9 cellular contexts compared by ENCODE assay signal in the genomic region with DNA sequence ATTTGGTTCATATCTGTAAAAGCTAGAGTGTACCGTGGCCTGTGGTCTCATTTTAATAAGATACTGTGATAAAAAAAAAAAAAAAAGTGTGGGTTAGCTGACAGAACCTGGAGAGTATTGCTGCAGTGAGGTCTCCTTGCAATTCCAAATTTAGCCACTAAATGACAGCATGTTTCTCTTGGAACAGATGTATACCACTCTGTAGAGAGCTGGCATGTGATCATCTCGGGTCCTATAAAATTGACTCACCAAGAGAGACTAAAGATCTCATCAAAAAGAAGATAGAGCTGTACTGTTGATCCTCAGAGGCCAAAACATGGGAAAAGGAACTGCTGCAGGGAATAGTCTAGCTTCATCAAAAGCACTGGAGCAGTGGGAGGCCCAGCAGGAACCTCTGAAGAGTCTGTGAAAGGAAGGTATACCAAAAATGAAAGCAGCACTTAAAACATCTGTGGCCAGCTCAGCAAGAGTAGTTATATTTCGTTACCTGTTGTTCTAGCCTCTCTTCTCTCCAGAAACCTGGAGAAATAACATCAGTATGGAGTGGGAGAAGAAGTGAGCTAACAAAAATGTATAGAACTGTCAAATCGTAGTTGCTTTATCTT.
A peak's percentile ranks its signal among the peaks of the same experiment; 100 is the strongest.
DNase-seq lines count a peak whose midpoint lies in the region; ATAC-seq and TF ChIP-seq lines count a peak whose summit lies in the region.
"Had no signal": no experiment of that assay in that cellular context is flagged by ENCODE, and none has a peak within 500 bp of the region (broad histone marks: within the 10 kb centered on the region; RNA-seq: fewer than 3 reads in every experiment).

No MANE protein-coding gene starts in this region.

- in situ Hi-C loops in SK-MEL-5 (cut with HindIII; ENCODE audit: low pct_unique_long_range_greater_than_20kb, low sequenced_read_pairs), result no loop called here

- H3K27ac ChIP-seq in iPS DF 6.9 (ENCODE audit: low read length), result no peak overlapping the region

- no TSS peak for BruUV-seq in Calu3 (replicated peaks; lab: Mats Ljungman, UMichigan)

- TF ChIP-seq CTCF in Calu3 (IDR thresholded peaks at IDR 0.05; ENCODE audit: unreplicated experiment), result peak; percentile 25

- no peaks in the 10 kb centered on the region for H3K4me1 ChIP-seq in iPS DF 6.9 (ENCODE audit: control insufficient read depth, insufficient read depth, low read length)

- peak overlapping the region; percentile 5 for H3K4me3 Mint-ChIP-seq in Calu3 (ENCODE audit: low read depth, unreplicated experiment)

- ATAC-seq in HG02610 (IDR thresholded peaks at IDR 0.05; ENCODE audit: unreplicated experiment), result peak; percentile 63
- ATAC-seq in HG03095 (IDR thresholded peaks at IDR 0.05; ENCODE audit: unreplicated experiment), result no peak
- ATAC-seq in HG02840 (IDR thresholded peaks at IDR 0.05; ENCODE audit: low FRiP score, unreplicated experiment), result no peak
- ATAC-seq in HG03025 (IDR thresholded peaks at IDR 0.05; ENCODE audit: low FRiP score, unreplicated experiment), result no peak

- CTCF ChIA-PET in Calu3 (lab: Charles Lee), result interaction anchor here (0.6 to 1.1 kb wide), 9 partner anchors 9 to 829 kb away, joined by 3 to 9 read pairs (median 3); no protein-coding TSS in a partner anchor

- no peak overlapping the region for H3K4me3 ChIP-seq in iPS DF 6.9 (ENCODE audit: low read length)

- no peaks in the 10 kb centered on the region for H3K36me3 ChIP-seq in iPS DF 6.9 (ENCODE audit: control insufficient read depth, insufficient read depth, low read length)

- intact Hi-C loops in Calu3 (cut with micrococcal nuclease; ENCODE audit: unreplicated experiment), result no loop called here

- peaks cover 10% of the 10 kb centered on the region for H3K9me3 Mint-ChIP-seq in Calu3 (ENCODE audit: low read depth, unreplicated experiment)

- no peaks in the 10 kb centered on the region for H3K9me3 ChIP-seq in iPS DF 6.9 (ENCODE audit: control insufficient read depth, insufficient read depth, low read length)

- H3K27me3 Mint-ChIP-seq in Calu3 (ENCODE audit: unreplicated experiment), result no peaks in the 10 kb centered on the region

- H3K27me3 ChIP-seq in iPS DF 6.9 (ENCODE audit: control insufficient read depth, insufficient read depth, low read length), result no peaks in the 10 kb centered on the region

- no peaks in the 10 kb centered on the region for H3K36me3 Mint-ChIP-seq in Calu3 (ENCODE audit: insufficient read depth, unreplicated experiment)

- H3K4me1 Mint-ChIP-seq in Calu3 (ENCODE audit: low read depth, unreplicated experiment), result peaks cover 14% of the 10 kb centered on the region

- H3K27ac Mint-ChIP-seq in Calu3 (ENCODE audit: unreplicated experiment), result no peak overlapping the region

- no CpG with 5 or more reads among the region's 4 CpGs for WGBS in iPS DF 6.9 (ENCODE audit: insufficient coverage, insufficient read length)

- DNase-seq in Calu3, result peak; percentile 28
- peak; percentile 92 for DNase-seq in SK-MEL-5 (ENCODE audit: low read depth, low spot score)
- peak; percentile 7 for DNase-seq in iPS DF 6.9 (ENCODE audit: low read depth, low spot score)
- no peak for DNase-seq in KG1 (lab: John Stamatoyannopoulos, UW)
- DNase-seq: activated CD4-positive, CD25-positive, alpha-beta regulatory T cell treated with anti-CD3 and anti-CD28 coated beads, Interleukin-2, amount 50 U/mL, for 72 hours had no signal
